In the genomic region with DNA sequence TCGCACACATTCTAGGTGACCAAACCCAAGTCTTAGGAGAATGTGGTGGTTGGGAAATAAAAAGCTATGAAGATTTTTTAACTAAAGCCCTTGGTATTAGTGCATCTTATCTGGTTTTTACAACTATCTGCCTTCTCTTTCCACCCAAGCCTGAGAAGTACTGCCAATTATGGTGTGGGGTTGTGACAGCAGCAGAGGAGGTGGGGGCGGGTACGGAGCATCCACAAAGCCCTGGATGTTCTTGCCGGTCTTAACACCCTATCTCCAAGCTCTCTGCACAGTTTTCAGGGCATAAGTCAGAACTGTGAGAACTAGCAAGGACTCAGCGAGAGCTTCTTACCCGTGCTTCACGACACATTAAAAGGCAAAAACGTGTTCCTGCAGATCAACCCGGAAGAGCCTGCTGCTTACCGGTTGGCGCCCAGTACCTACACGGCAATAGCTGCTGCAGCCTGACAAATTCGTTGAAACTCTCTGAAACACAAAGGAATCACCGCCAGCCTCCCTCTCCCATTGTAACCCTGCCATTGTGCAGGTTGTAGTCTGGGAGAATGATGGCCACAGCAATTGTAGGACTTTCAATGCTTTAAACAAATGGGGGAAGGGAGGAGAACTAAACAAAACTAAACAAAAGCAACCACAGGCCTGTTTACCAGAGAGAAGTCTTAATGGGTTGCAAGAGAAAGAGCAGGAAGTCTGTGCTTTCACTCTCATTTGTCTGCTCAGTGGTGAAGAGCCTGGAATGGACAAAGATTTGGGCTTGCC, we compare ENCODE assay signal across 9 cellular contexts.
DNase-seq lines count a peak whose midpoint lies in the region; ATAC-seq, FAIRE-seq and TF ChIP-seq lines count a peak whose summit lies in the region.
"Had no signal": no experiment of that assay in that cellular context is flagged by ENCODE, and none has a peak within 500 bp of the region (broad histone marks: within the 10 kb centered on the region; RNA-seq: fewer than 3 reads in every experiment).

No MANE protein-coding gene starts in this region.

- H2AFZ ChIP-seq in astrocyte (ENCODE audit: low read depth, low read length) (peak overlapping the region; percentile 72), neural progenitor cell (replicated peaks) (no peak overlapping the region), HepG2 (ENCODE audit: low read length) (no peak overlapping the region)

- H3K36me3 ChIP-seq in astrocyte (ENCODE audit: insufficient read depth, low read length) (no peaks in the 10 kb centered on the region), neural progenitor cell (no peaks in the 10 kb centered on the region), HepG2 (replicated peaks in 1 of 2; ENCODE audit: control insufficient read depth in 1 of 2, insufficient read depth in 2 of 2, low read length in 2 of 2) (no peaks in the 10 kb centered on the region)

- H3K79me2 ChIP-seq in astrocyte (ENCODE audit: insufficient read depth, low read length) (no peaks in the 10 kb centered on the region), neural progenitor cell (ENCODE audit: low read depth) (no peaks in the 10 kb centered on the region), HepG2 (ENCODE audit: insufficient read depth, low read length) (no peaks in the 10 kb centered on the region)

- TF ChIP-seq EP300 in HepG2 (IDR thresholded peaks at IDR 0.05; ENCODE audit: low read depth in 2 of 2, low read length in 2 of 2) (no peak), HepG2 (CRISPR knock-in tag; IDR thresholded peaks at IDR 0.05; ENCODE audit: borderline replicate concordance) (no peak)

- no peaks in the 10 kb centered on the region for H3K27me3 ChIP-seq in astrocyte (ENCODE audit: insufficient read depth, low read length)
- no peaks in the 10 kb centered on the region for H3K27me3 ChIP-seq in neural progenitor cell
- no peaks in the 10 kb centered on the region for H3K27me3 ChIP-seq in HepG2 (ENCODE audit: control insufficient read depth in 1 of 2, insufficient read depth in 2 of 2, low read length in 2 of 2)

- H3K4me3 Mint-ChIP-seq in astrocyte (ENCODE audit: unreplicated experiment): no peak overlapping the region
- peak overlapping the region; percentile 37 for H3K4me3 Mint-ChIP-seq in neural progenitor cell

- DNase-seq in NCI-H1417 (lab: John Stamatoyannopoulos, UW) (peak; percentile 19 to 57 (median 23)), NCI-H1417 treated with DMSO at 0.1 percent for 48 hours (lab: John Stamatoyannopoulos, UW) (no peak), NCI-H345 (lab: John Stamatoyannopoulos, UW) (peak; percentile 54), astrocyte (ENCODE audit: low read depth) (no peak), neural progenitor cell (ENCODE audit: low spot score) (peak; percentile 93), epidermal melanocyte (ENCODE audit: insufficient read length, low spot score) (no peak), head of caudate nucleus (no peak), HepG2 (ENCODE audit: low spot score) (no peak)

- H3K4me1 ChIP-seq in astrocyte (ENCODE audit: insufficient read depth, low read length) (no peaks in the 10 kb centered on the region), neural progenitor cell (peaks cover 53% of the 10 kb centered on the region), HepG2 (ENCODE audit: insufficient read depth, low read length) (no peaks in the 10 kb centered on the region)
- H3K4me1 ChIP-seq: A549 had no signal

- no peak for ATAC-seq in HepG2
- ATAC-seq: A549 had no signal

- H3K9me3 ChIP-seq in astrocyte (ENCODE audit: insufficient read depth, low read depth, low read length) (no peaks in the 10 kb centered on the region), neural progenitor cell (ENCODE audit: low read depth) (no peaks in the 10 kb centered on the region), HepG2 (ENCODE audit: low read length) (no peaks in the 10 kb centered on the region)
- H3K9me3 ChIP-seq: A549 had no signal

- in situ Hi-C loops in HepG2 (cut with HindIII; ENCODE audit: extremely low pct_ligation_motif_present, low pct_unique_long_range_greater_than_20kb): no loop called here

- intact Hi-C loops in head of caudate nucleus (cut with DNase I) (no loop called here), HepG2 (cut with micrococcal nuclease; ENCODE audit: unreplicated experiment) (no loop called here)

- H3K4me1 Mint-ChIP-seq in astrocyte (ENCODE audit: low read depth, unreplicated experiment) (peaks cover 3% of the 10 kb centered on the region), neural progenitor cell (peaks cover 51% of the 10 kb centered on the region)

- 56% methylated on average over 14 of the region's 14 CpGs for WGBS in HepG2 (ENCODE audit: low lambda C conversion rate)

- BruUV-seq in HepG2 (replicated peaks; lab: Mats Ljungman, UMichigan): no TSS peak

- H3K27me3 Mint-ChIP-seq in astrocyte (ENCODE audit: low read depth, unreplicated experiment) (peaks cover 3% of the 10 kb centered on the region), neural progenitor cell (ENCODE audit: insufficient read depth, low read depth) (peaks cover 2% of the 10 kb centered on the region)

- peaks cover 39% of the 10 kb centered on the region for H3F3A ChIP-seq in neural progenitor cell (ENCODE audit: low read depth)

- H3K9me3 Mint-ChIP-seq in astrocyte (ENCODE audit: unreplicated experiment) (no peaks in the 10 kb centered on the region), neural progenitor cell (peaks cover 8% of the 10 kb centered on the region)

- no peak for TF ChIP-seq POLR2A in HepG2 (IDR thresholded peaks at IDR 0.05; ENCODE audit: insufficient read depth in 1 of 2, low read depth in 2 of 2, low read length in 2 of 2)

- TF ChIP-seq CTCF in astrocyte (IDR thresholded peaks at IDR 0.05; ENCODE audit: insufficient read depth, low read depth, low read length) (no peak), neural progenitor cell (IDR thresholded peaks at IDR 0.05) (no peak), HepG2 (CRISPR knock-in tag; IDR thresholded peaks at IDR 0.05) (no peak)

- POLR2A ChIA-PET in HepG2 (lab: Yijun Ruan, JAX): no interaction called here

- FAIRE-seq in astrocyte (lab: Jason Lieb, UNC) (no peak), HepG2 (lab: Jason Lieb, UNC) (no peak)
- FAIRE-seq: A549 had no signal

- no peaks in the 10 kb centered on the region for H4K20me1 ChIP-seq in astrocyte (ENCODE audit: insufficient read depth, low read length)
- H4K20me1 ChIP-seq in neural progenitor cell (ENCODE audit: low read depth): no peaks in the 10 kb centered on the region
- no peaks in the 10 kb centered on the region for H4K20me1 ChIP-seq in HepG2 (ENCODE audit: insufficient read depth, low read length)

- H3K27ac Mint-ChIP-seq in astrocyte (ENCODE audit: unreplicated experiment) (no peak overlapping the region), neural progenitor cell (peak overlapping the region; percentile 90)

- peak overlapping the region; percentile 12 for H3K4me3 ChIP-seq in astrocyte (ENCODE audit: insufficient read depth, low read depth, low read length)
- peak overlapping the region; percentile 23 for H3K4me3 ChIP-seq in neural progenitor cell
- H3K4me3 ChIP-seq in HepG2 (replicated peaks in 1 of 3; ENCODE audit: insufficient read depth in 1 of 3, low read depth in 2 of 3, low read length in 3 of 3): no peak overlapping the region
- H3K4me3 ChIP-seq: A549 had no signal

- TF ChIP-seq RAD21 in HepG2 (CRISPR knock-in tag; IDR thresholded peaks at IDR 0.05): no peak

- CTCF ChIA-PET in HepG2 (lab: Yijun Ruan, JAX; ENCODE audit: low intra/inter-chr PET ratio, low total read pairs): no interaction called here

- H3K27ac ChIP-seq in astrocyte (ENCODE audit: low read depth, low read length) (no peak overlapping the region), neural progenitor cell (peak overlapping the region; percentile 86), HepG2 (ENCODE audit: extremely low read length, insufficient read depth, low read length) (no peak overlapping the region)
- H3K27ac ChIP-seq: A549 had no signal

- H3K36me3 Mint-ChIP-seq in astrocyte (ENCODE audit: low read depth, unreplicated experiment) (no peaks in the 10 kb centered on the region), neural progenitor cell (peaks cover 2% of the 10 kb centered on the region)

- H3K9ac ChIP-seq in astrocyte (ENCODE audit: low read length) (no peak overlapping the region), neural progenitor cell (no peak overlapping the region), HepG2 (ENCODE audit: insufficient read depth, low read depth, low read length) (no peak overlapping the region)

- H3K4me2 ChIP-seq in astrocyte (ENCODE audit: low read length): peak overlapping the region; percentile 56
- peak overlapping the region; percentile 69 for H3K4me2 ChIP-seq in neural progenitor cell
- no peak overlapping the region for H3K4me2 ChIP-seq in HepG2 (ENCODE audit: low read depth, low read length)
- H3K4me2 ChIP-seq: A549 had no signal

TF ChIP-seq in HepG2, 621 proteins besides CTCF, POLR2A, EP300 and RAD21:
- no peak for TF ChIP-seq ZNF292 (CRISPR knock-in tag; IDR thresholded peaks at IDR 0.05; ENCODE audit: borderline replicate concordance, low read depth)
- no peak for TF ChIP-seq ZNF629 (CRISPR knock-in tag; conservative IDR thresholded peaks at IDR 0.05)
- TF ChIP-seq ELF4 (CRISPR knock-in tag; IDR thresholded peaks at IDR 0.05; ENCODE audit: borderline replicate concordance): no peak

Comparison
In these comparisons a context has a peak if more than half of its experiments do, and no peak if none do; other contexts are left out.
1. DNase-seq: peak in NCI-H1417 (3 of 3), NCI-H345 (single experiment) and neural progenitor cell (single experiment); none in NCI-H1417 treated with DMSO at 0.1 percent for 48 hours (single experiment), astrocyte (single experiment), epidermal melanocyte (single experiment), head of caudate nucleus (0 of 42) and HepG2 (single experiment).
2. H3K4me3 ChIP-seq: peak in astrocyte (single experiment) and neural progenitor cell (single experiment); none in HepG2 (0 of 3).